Comparison of ENCODE assay signal across 8 cellular contexts in genomic region chr5:138338411-138339085, GRCh38. TPM values are rescaled to one million over a fixed set of nuclear protein-coding genes. Genes with fewer than 3 reads are reported as not detected.
DNase-seq lines count a peak whose midpoint lies in the region; ATAC-seq and TF ChIP-seq lines count a peak whose summit lies in the region.

No MANE protein-coding gene starts in this region.

- no CpG with 5 or more reads among the region's 21 CpGs for WGBS in prostate gland

- no peak for DNase-seq in A673 (ENCODE audit: low spot score)
- no peak for DNase-seq in SJCRH30
- DNase-seq in prostate gland (ENCODE audit: low spot score) = no peak
- DNase-seq in hippocampal formation (lab: John Stamatoyannopoulos, UW) = no peak
- DNase-seq in posterior cingulate gyrus = no peak

- CTCF ChIA-PET in A673 (lab: Charles Lee) = interaction anchor here (1.4 kb wide), 1 partner anchor 14 kb away, joined by 8 read pairs; the partner anchor contains the start of gene KDM3B

- POLR2A ChIA-PET in A673 (lab: Charles Lee; ENCODE audit: low non-redundant PET) = interaction anchor here (1.0 to 1.2 kb wide), 2 partner anchors 14 kb away, joined by 10 to 22 read pairs; partner anchors contain the start of gene KDM3B

- no peak for TF ChIP-seq POLR2A in prostate gland (IDR thresholded peaks at IDR 0.05)

- TF ChIP-seq CTCF in A673 (conservative IDR thresholded peaks at IDR 0.05; ENCODE audit: low read depth, low read length) (no peak), prostate gland (IDR thresholded peaks at IDR 0.05) (no peak)

- H3K4me3 ChIP-seq in A673 (ENCODE audit: low read depth, low read length, poor library complexity, severe bottlenecking) (peak overlapping the region; percentile 76), SJCRH30 (peak overlapping the region; percentile 74), prostate gland (peak overlapping the region; percentile 73 to 94)

- H3K27me3 ChIP-seq in A673 (replicated peaks; ENCODE audit: insufficient read depth, low read depth, low read length, poor library complexity) = no peaks in the 10 kb centered on the region
- H3K27me3 ChIP-seq in SJCRH30 = no peaks in the 10 kb centered on the region
- H3K27me3 ChIP-seq in prostate gland (replicated peaks; ENCODE audit: insufficient read depth) = no peaks in the 10 kb centered on the region

- peak overlapping the region; percentile 100 for H3K27ac ChIP-seq in A673 (ENCODE audit: low read depth, low read length, poor library complexity, severe bottlenecking)
- H3K27ac ChIP-seq in SJCRH30 = peak overlapping the region; percentile 99
- H3K27ac ChIP-seq in prostate gland = peak overlapping the region; percentile 98

- intact Hi-C loops in A673 (cut with micrococcal nuclease; ENCODE audit: unreplicated experiment) (no loop called here), prostate gland (cut with DNase I) (loop anchor here (10.0 kb wide), 1 partner anchor 124 kb away; the partner anchor contains the start of gene CDC23), posterior cingulate gyrus (cut with DNase I) (loop anchor here (2.0 to 10.0 kb wide), 3 partner anchors 14 to 164 kb away; partner anchors contain the start of genes BRD8, CDC23, KDM3B and KIF20A)

- ATAC-seq in GM21360 (IDR thresholded peaks at IDR 0.05; ENCODE audit: unreplicated experiment) = peak; percentile 15
- ATAC-seq in esophagus mucosa = peak; percentile 15
- ATAC-seq in GM19455 (IDR thresholded peaks at IDR 0.05; ENCODE audit: unreplicated experiment) = no peak

- H3K36me3 ChIP-seq in A673 (ENCODE audit: insufficient read depth, low read length, poor library complexity, severe bottlenecking) (peaks cover 19% of the 10 kb centered on the region), SJCRH30 (peaks cover 23% of the 10 kb centered on the region), prostate gland (no peaks in the 10 kb centered on the region)

- H3K4me1 ChIP-seq in A673 (ENCODE audit: insufficient read depth, low read length, poor library complexity, severe bottlenecking) (peaks cover 6% of the 10 kb centered on the region), SJCRH30 (0 out of 2 replicates have a peak, but pooled peaks cover 2% of the 10 kb centered on the region), prostate gland (replicated peaks) (peaks cover 5% of the 10 kb centered on the region)

- no TSS peak for BruUV-seq in A673 (replicated peaks; lab: Mats Ljungman, UMichigan)

- no peaks in the 10 kb centered on the region for H3K9me3 ChIP-seq in A673 (ENCODE audit: low read depth, low read length, poor library complexity, severe bottlenecking)
- H3K9me3 ChIP-seq in SJCRH30 (replicated peaks) = no peaks in the 10 kb centered on the region
- no peaks in the 10 kb centered on the region for H3K9me3 ChIP-seq in prostate gland

RNA-seq across cellular contexts. Expression of gene FAM53C, which starts 0.5 kb away (rescaled TPM):
- total RNA-seq in A673 (2021) = 39.7 and 39.8 TPM in 2 replicates
- total RNA-seq in SJCRH30 (2014; rRNA removed; shearing (Covaris generic)) = 40.3 and 40.5 TPM in 2 replicates
- 12.6 TPM for total RNA-seq in esophagus mucosa
- total RNA-seq in prostate gland = 10 to 100 TPM; 32.9 to 81.0 TPM

RNA-seq across cellular contexts. Expression of gene CDC25C, which starts 6.9 kb away (rescaled TPM):
- total RNA-seq in A673 (2021) (22.3 and 25.6 TPM in 2 replicates), esophagus mucosa (2.7 TPM), prostate gland (1 to 10 TPM in 1 of 2 donors, under 1 TPM in 1; 0.14 to 3.2 TPM)
- 29.5 and 36.3 TPM in 2 replicates for total RNA-seq in SJCRH30 (2014; rRNA removed; shearing (Covaris generic))

RNA-seq across cellular contexts. Expression of gene KDM3B, which starts 13.9 kb away (rescaled TPM):
- 62.1 and 65.1 TPM in 2 replicates for total RNA-seq in A673 (2021)
- 73.0 and 75.2 TPM in 2 replicates for total RNA-seq in SJCRH30 (2014; rRNA removed; shearing (Covaris generic))
- total RNA-seq in esophagus mucosa = 32.1 TPM
- total RNA-seq in prostate gland = 10 to 100 TPM; 61.2 to 85.1 TPM
